In the genomic region with DNA sequence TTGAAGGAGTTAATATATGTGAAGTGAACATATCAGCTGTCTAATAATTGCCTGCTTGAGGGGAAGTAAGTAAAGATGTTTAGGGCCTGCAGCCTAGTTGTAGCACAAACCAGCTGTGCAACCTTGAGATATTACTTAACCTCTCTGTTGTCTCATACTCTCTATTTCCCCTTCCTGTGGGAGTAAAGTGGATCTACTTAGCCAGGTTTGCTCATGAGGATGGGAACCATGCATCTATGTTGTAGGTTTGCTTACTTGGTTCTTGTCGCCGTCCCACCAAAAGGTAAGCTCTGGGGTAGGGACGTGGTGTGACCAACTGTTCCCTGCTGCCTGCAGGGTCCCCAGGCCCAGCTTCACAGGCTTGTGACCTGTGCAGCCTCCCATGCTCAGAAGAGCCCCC, we compare ENCODE assay signal across 2 cellular contexts.
TF ChIP-seq lines count a peak whose summit lies in the region.

No MANE protein-coding gene starts in this region.

TF ChIP-seq in HepG2, 621 proteins besides CTCF, POLR2A, EP300 and RAD21:
- no peak for TF ChIP-seq ZNF614 (CRISPR knock-in tag; IDR thresholded peaks at IDR 0.05; ENCODE audit: borderline replicate concordance)
- peak; percentile 58; the same call in 1 of the 2 replicates for TF ChIP-seq ZNF768 (CRISPR knock-in tag; IDR thresholded peaks at IDR 0.05)
- TF ChIP-seq XRCC5 (optimal IDR thresholded peaks at IDR 0.05; ENCODE audit: low read length), result no peak
- TF ChIP-seq LCORL (IDR thresholded peaks at IDR 0.05), result no peak
- TF ChIP-seq LCORL (CRISPR knock-in tag; IDR thresholded peaks at IDR 0.05), result no peak
- no peak for TF ChIP-seq HNRNPH1 (optimal IDR thresholded peaks at IDR 0.05; ENCODE audit: low read depth, low read length)

TF ChIP-seq in K562, 482 proteins besides CTCF, POLR2A, EP300 and RAD21:
- TF ChIP-seq RBM25 (IDR thresholded peaks at IDR 0.05; ENCODE audit: low read depth, low read length, severe bottlenecking), result peak; percentile 67
- TF ChIP-seq ZFP36 (IDR thresholded peaks at IDR 0.05; ENCODE audit: low read depth, low read length, partially characterized antibody), result peak; percentile 44
- no peak for TF ChIP-seq MYBL2 (IDR thresholded peaks at IDR 0.05; ENCODE audit: low read depth)
- TF ChIP-seq MYBL2 (CRISPR knock-in tag; IDR thresholded peaks at IDR 0.05; ENCODE audit: borderline replicate concordance), result no peak
- peak; percentile 11; the same call in 1 of the 2 replicates for TF ChIP-seq BCOR (IDR thresholded peaks at IDR 0.05)
TF ChIP-seq in K562: peak in this region for 3.
